In genomic region chr15:66679043-66679656, GRCh38 we compare ENCODE assay signal across 23 cellular contexts. TPM values are rescaled to one million over a fixed set of nuclear protein-coding genes. Genes with fewer than 3 reads are reported as not detected.
A peak's percentile ranks its signal among the peaks of the same experiment; 100 is the strongest.
DNase-seq lines count a peak whose midpoint lies in the region; ATAC-seq, FAIRE-seq and TF ChIP-seq lines count a peak whose summit lies in the region.
"Had no signal": no experiment of that assay in that cellular context is flagged by ENCODE, and none has a peak within 500 bp of the region (broad histone marks: within the 10 kb centered on the region; RNA-seq: fewer than 3 reads in every experiment).

No MANE protein-coding gene starts in this region.

- peak overlapping the region; percentile 42 to 93 (median 72) for H3K27ac ChIP-seq in heart left ventricle
- H3K27ac ChIP-seq: BLaER1, PC-9, SJSA1 had no signal

- H3K4me3 ChIP-seq in heart left ventricle: no peak overlapping the region
- H3K4me3 ChIP-seq: BLaER1, PC-9, SJSA1 had no signal

- peaks cover 11% of the 10 kb centered on the region for H3K36me3 Mint-ChIP-seq in nephron (ENCODE audit: low read depth)
- H3K36me3 Mint-ChIP-seq in T-helper 2 cell treated with Interferon-gamma antibody and Interleukin-4, amounts not matched to agents 5 μg/mL and 100 μg/mL, for 36 hours (ENCODE audit: low read depth): no peaks in the 10 kb centered on the region
- H3K36me3 Mint-ChIP-seq in activated CD4-positive, alpha-beta memory T cell treated with anti-CD3 and anti-CD28 coated beads for 36 hours: no peaks in the 10 kb centered on the region

- intact Hi-C loops in Right ventricle myocardium superior (cut with DNase I) (no loop called here), Right ventricle myocardium inferior (cut with DNase I) (no loop called here), heart left ventricle (cut with DNase I) (no loop called here)
- intact Hi-C loops in activated CD4-positive, alpha-beta memory T cell treated with anti-CD3 and anti-CD28 coated beads for 36 hours (cut with micrococcal nuclease): no loop called here

- H3K4me1 ChIP-seq in heart left ventricle: peaks cover 0 to 26% (median 14%) of the 10 kb centered on the region in 12 donors

- CTCF ChIA-PET in activated CD4-positive, alpha-beta memory T cell treated with anti-CD3 and anti-CD28 coated beads for 36 hours (lab: Charles Lee): no interaction called here

- POLR2A ChIA-PET in activated CD4-positive, alpha-beta memory T cell treated with anti-CD3 and anti-CD28 coated beads for 36 hours (lab: Charles Lee): no interaction called here

- H3K36me3 ChIP-seq in heart left ventricle: no peaks in the 10 kb centered on the region
- H3K36me3 ChIP-seq: BLaER1, SJSA1 had no signal

- H3K4me3 Mint-ChIP-seq in nephron: no peak overlapping the region
- H3K4me3 Mint-ChIP-seq in T-helper 2 cell treated with Interferon-gamma antibody and Interleukin-4, amounts not matched to agents 5 μg/mL and 100 μg/mL, for 36 hours: no peak overlapping the region
- no peak overlapping the region for H3K4me3 Mint-ChIP-seq in activated CD4-positive, alpha-beta memory T cell treated with anti-CD3 and anti-CD28 coated beads for 36 hours
- H3K4me3 Mint-ChIP-seq: activated B cell treated with CpG ODN at 0.5 μM for 24 hours; activated CD4-positive, alpha-beta memory T cell treated with anti-CD3 and anti-CD28 coated beads, Interleukin-2, amount 10 ng/mL, durations not matched to agents 7 days and 5 days; stimulated activated naive CD8-positive, alpha-beta T cell treated with anti-CD3 and anti-CD28 coated beads, Interleukin-15, Interleukin-2, amounts not matched to agents 100 ng/mL and 50 ng/mL, for 24 hours had no signal

- peaks cover 7% of the 10 kb centered on the region for H3K27me3 Mint-ChIP-seq in nephron (ENCODE audit: low read depth)
- H3K27me3 Mint-ChIP-seq in T-helper 2 cell treated with Interferon-gamma antibody and Interleukin-4, amounts not matched to agents 5 μg/mL and 100 μg/mL, for 36 hours (ENCODE audit: low read depth): peaks cover 2% of the 10 kb centered on the region
- no peaks in the 10 kb centered on the region for H3K27me3 Mint-ChIP-seq in activated CD4-positive, alpha-beta memory T cell treated with anti-CD3 and anti-CD28 coated beads for 36 hours
- H3K27me3 Mint-ChIP-seq: activated B cell treated with CpG ODN at 0.5 μM for 24 hours; activated CD4-positive, alpha-beta memory T cell treated with anti-CD3 and anti-CD28 coated beads, Interleukin-2, amount 10 ng/mL, durations not matched to agents 7 days and 5 days; stimulated activated naive CD8-positive, alpha-beta T cell treated with anti-CD3 and anti-CD28 coated beads, Interleukin-15, Interleukin-2, amounts not matched to agents 100 ng/mL and 50 ng/mL, for 24 hours had no signal

- 53 to 64% (median 59%) methylated on average over 4 of the region's 4 CpGs for WGBS in heart left ventricle, 4 donors

- peaks cover 0 to 11% (median 4%) of the 10 kb centered on the region in 12 donors for H3K9me3 ChIP-seq in heart left ventricle
- H3K9me3 ChIP-seq: SJSA1 had no signal

- DNase-seq in Right ventricle myocardium superior (no peak), Right ventricle myocardium inferior (ENCODE audit: missing footprints) (no peak), heart left ventricle (no peak), frontal cortex (ENCODE audit: low spot score in 2 of 2) (no peak)
- no peak for DNase-seq in stimulated activated CD4-positive, alpha-beta T cell treated with anti-CD3 and anti-CD28 coated beads, Interleukin-15, amount 100 ng/mL, for 24 hours
- DNase-seq in T-helper 2 cell treated with Interferon-gamma antibody and Interleukin-4, amounts not matched to agents 5 μg/mL and 100 μg/mL, for 36 hours (ENCODE audit: low spot score): no peak
- DNase-seq in activated CD4-positive, alpha-beta memory T cell treated with anti-CD3 and anti-CD28 coated beads for 36 hours: no peak
- DNase-seq: activated B cell treated with CpG ODN at 0.5 μM for 24 hours; activated CD4-positive, alpha-beta memory T cell treated with anti-CD3 and anti-CD28 coated beads, Interleukin-2, amount 10 ng/mL, durations not matched to agents 7 days and 5 days; activated naive CD4-positive, alpha-beta T cell treated with Interleukin-2 at 50 U/mL for 16 hours; activated T-cell treated with anti-CD3 and anti-CD28 coated beads, Interleukin-2, amount 50 U/mL, for 1 hour; GOT3; hypothalamus; kidney glomerular epithelial cell; PC-9; stimulated activated CD4-positive, alpha-beta T cell treated with anti-CD3 and anti-CD28 coated beads, Interleukin-2, amount 100 ng/mL, for 24 hours had no signal

- H3K4me1 Mint-ChIP-seq in nephron: peaks cover 36% of the 10 kb centered on the region
- peaks cover 8% of the 10 kb centered on the region for H3K4me1 Mint-ChIP-seq in T-helper 2 cell treated with Interferon-gamma antibody and Interleukin-4, amounts not matched to agents 5 μg/mL and 100 μg/mL, for 36 hours (ENCODE audit: low read depth)
- H3K4me1 Mint-ChIP-seq in activated CD4-positive, alpha-beta memory T cell treated with anti-CD3 and anti-CD28 coated beads for 36 hours (ENCODE audit: low read depth): peaks cover 9% of the 10 kb centered on the region

- TF ChIP-seq POLR2A in heart left ventricle (IDR thresholded peaks at IDR 0.05): no peak

- no peaks in the 10 kb centered on the region for H3K27me3 ChIP-seq in heart left ventricle
- H3K27me3 ChIP-seq: BLaER1, SJSA1 had no signal

- peak overlapping the region; percentile 90 to 98 (median 96) for H3K27ac Mint-ChIP-seq in nephron
- H3K27ac Mint-ChIP-seq in T-helper 2 cell treated with Interferon-gamma antibody and Interleukin-4, amounts not matched to agents 5 μg/mL and 100 μg/mL, for 36 hours: no peak overlapping the region
- no peak overlapping the region for H3K27ac Mint-ChIP-seq in activated CD4-positive, alpha-beta memory T cell treated with anti-CD3 and anti-CD28 coated beads for 36 hours
- H3K27ac Mint-ChIP-seq: activated B cell treated with CpG ODN at 0.5 μM for 24 hours; activated CD4-positive, alpha-beta memory T cell treated with anti-CD3 and anti-CD28 coated beads, Interleukin-2, amount 10 ng/mL, durations not matched to agents 7 days and 5 days; stimulated activated naive CD8-positive, alpha-beta T cell treated with anti-CD3 and anti-CD28 coated beads, Interleukin-15, Interleukin-2, amounts not matched to agents 100 ng/mL and 50 ng/mL, for 24 hours had no signal

- TF ChIP-seq CTCF in heart left ventricle (IDR thresholded peaks at IDR 0.05) (no peak), nephron (IDR thresholded peaks at IDR 0.05; ENCODE audit: unreplicated experiment in 3 of 3) (no peak)

- ATAC-seq in Right ventricle myocardium superior (ENCODE audit: poor library complexity) (peak; percentile 19), Right ventricle myocardium inferior (no peak), heart left ventricle (peak in 1 of 4 donors; percentile 9)

- FAIRE-seq in frontal cortex (lab: Jason Lieb, UNC): no peak
- FAIRE-seq: D721Med, GM19239, HTR-8/SVneo had no signal

- H3K9me3 Mint-ChIP-seq in nephron: peaks cover 21% of the 10 kb centered on the region
- H3K9me3 Mint-ChIP-seq in T-helper 2 cell treated with Interferon-gamma antibody and Interleukin-4, amounts not matched to agents 5 μg/mL and 100 μg/mL, for 36 hours: peaks cover 16% of the 10 kb centered on the region
- H3K9me3 Mint-ChIP-seq in activated CD4-positive, alpha-beta memory T cell treated with anti-CD3 and anti-CD28 coated beads for 36 hours: peaks cover 3% of the 10 kb centered on the region

RNA-seq across cellular contexts. Expression of gene SMAD6, which starts 22.9 kb away (rescaled TPM):
- total RNA-seq in Right ventricle myocardium superior (14.1 TPM), Right ventricle myocardium inferior (16.2 TPM), heart left ventricle (10 to 100 TPM; 14.4 to 65.9 (median 20.8) TPM), frontal cortex (2.4 TPM)
- 10 to 100 TPM; 10.4 to 19.0 TPM for polyA plus RNA-seq in heart left ventricle
- total RNA-seq in activated CD4-positive, alpha-beta memory T cell treated with anti-CD3 and anti-CD28 coated beads for 36 hours: under 1 TPM; 0.07 to 0.24 TPM

Comparison
In these comparisons a context has a peak if more than half of its experiments do, and no peak if none do; other contexts are left out.
1. H3K27ac Mint-ChIP-seq: peak in nephron (3 of 3); none in T-helper 2 cell treated with Interferon-gamma antibody and Interleukin-4, amounts not matched to agents 5 μg/mL and 100 μg/mL, for 36 hours (single experiment) and activated CD4-positive, alpha-beta memory T cell treated with anti-CD3 and anti-CD28 coated beads for 36 hours (single experiment).